11 cellular contexts compared by ENCODE assay signal in the genomic region with DNA sequence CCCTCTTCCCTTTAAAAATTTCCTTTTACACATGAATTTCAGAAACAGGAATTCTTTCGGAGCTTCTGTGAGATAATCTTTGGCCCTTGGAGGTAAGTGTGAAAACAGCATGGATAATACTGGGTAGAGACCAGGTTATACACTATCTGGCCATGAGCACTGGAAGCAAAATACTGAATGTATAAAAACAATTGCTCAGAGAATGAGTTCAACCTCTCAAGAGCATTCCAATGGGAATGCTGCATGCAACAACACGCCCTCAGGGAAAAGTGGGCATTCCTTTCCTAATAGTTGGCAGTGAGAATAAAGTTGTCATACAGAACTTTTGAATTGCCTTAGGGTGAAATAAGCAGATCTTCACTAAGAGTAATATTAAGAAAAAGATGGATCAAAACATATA.
DNase-seq lines count a peak whose midpoint lies in the region; ATAC-seq and TF ChIP-seq lines count a peak whose summit lies in the region.
"Had no signal": no experiment of that assay in that cellular context is flagged by ENCODE, and none has a peak within 500 bp of the region (broad histone marks: within the 10 kb centered on the region; RNA-seq: fewer than 3 reads in every experiment).

No MANE protein-coding gene starts in this region.

- H3K36me3 ChIP-seq in left lung: no peaks in the 10 kb centered on the region
- H3K36me3 ChIP-seq: ovary had no signal

- no peak overlapping the region for H3K27ac ChIP-seq in left lung
- H3K27ac ChIP-seq: ovary had no signal

- ATAC-seq in left lung: peak; percentile 12
- no peak for ATAC-seq in HG02763 (IDR thresholded peaks at IDR 0.05; ENCODE audit: unreplicated experiment)
- no peak for ATAC-seq in HG03045 (IDR thresholded peaks at IDR 0.05; ENCODE audit: unreplicated experiment)

- POLR2A ChIA-PET in HEK293T (lab: Yijun Ruan, JAX): no interaction called here

- TF ChIP-seq CTCF in left lung (IDR thresholded peaks at IDR 0.05): no peak

- DNase-seq in AG08396 (ENCODE audit: low spot score) (peak; percentile 46), HT1080 (ENCODE audit: low read depth) (peak; percentile 77), amniotic epithelial cell (ENCODE audit: low read depth) (peak; percentile 77), left lung (no peak), HEK293T (ENCODE audit: extremely low spot score) (no peak), anterior cingulate cortex (lab: John Stamatoyannopoulos, UW) (no peak)
- DNase-seq: NCI-H1436 had no signal

- no peaks in the 10 kb centered on the region for H3K27me3 ChIP-seq in left lung
- H3K27me3 ChIP-seq: ovary had no signal

- no peak overlapping the region for H3K4me3 ChIP-seq in left lung
- H3K4me3 ChIP-seq: coronary artery, ovary had no signal

- peaks cover 0 to 30% of the 10 kb centered on the region in 2 donors for H3K4me1 ChIP-seq in left lung

- CTCF ChIA-PET in HEK293T (lab: Yijun Ruan, JAX): no interaction called here

- intact Hi-C loops in left lung (cut with DNase I): no loop called here

- no peaks in the 10 kb centered on the region for H3K9me3 ChIP-seq in left lung
- H3K9me3 ChIP-seq: ovary had no signal

TF ChIP-seq in HEK293T, 16 proteins besides CTCF, POLR2A, EP300 and RAD21:
- TF ChIP-seq NFRKB (IDR thresholded peaks at IDR 0.05): no peak
- TF ChIP-seq SUZ12 (IDR thresholded peaks at IDR 0.05): no peak
- TF ChIP-seq ZNF384 (IDR thresholded peaks at IDR 0.05): no peak
- no peak for TF ChIP-seq TARDBP (IDR thresholded peaks at IDR 0.05)
- TF ChIP-seq HDGF (IDR thresholded peaks at IDR 0.05; ENCODE audit: borderline replicate concordance): no peak
- TF ChIP-seq ELF4 (IDR thresholded peaks at IDR 0.05): no peak
- TF ChIP-seq, protein P1, sequence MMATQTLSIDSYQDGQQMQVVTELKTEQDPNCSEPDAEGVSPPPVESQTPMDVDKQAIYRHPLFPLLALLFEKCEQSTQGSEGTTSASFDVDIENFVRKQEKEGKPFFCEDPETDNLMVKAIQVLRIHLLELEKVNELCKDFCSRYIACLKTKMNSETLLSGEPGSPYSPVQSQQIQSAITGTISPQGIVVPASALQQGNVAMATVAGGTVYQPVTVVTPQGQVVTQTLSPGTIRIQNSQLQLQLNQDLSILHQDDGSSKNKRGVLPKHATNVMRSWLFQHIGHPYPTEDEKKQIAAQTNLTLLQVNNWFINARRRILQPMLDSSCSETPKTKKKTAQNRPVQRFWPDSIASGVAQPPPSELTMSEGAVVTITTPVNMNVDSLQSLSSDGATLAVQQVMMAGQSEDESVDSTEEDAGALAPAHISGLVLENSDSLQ (IDR thresholded peaks at IDR 0.05): no peak
- no peak for TF ChIP-seq FOXA1 (IDR thresholded peaks at IDR 0.05)
- TF ChIP-seq ARNT (IDR thresholded peaks at IDR 0.05): no peak
- no peak for TF ChIP-seq L3MBTL2 (conservative IDR thresholded peaks at IDR 0.05)
- no peak for TF ChIP-seq FOXM1 (IDR thresholded peaks at IDR 0.05; ENCODE audit: borderline replicate concordance)
- TF ChIP-seq LEF1 (IDR thresholded peaks at IDR 0.05; ENCODE audit: borderline replicate concordance): no peak
- no peak for TF ChIP-seq CTBP1 (IDR thresholded peaks at IDR 0.05; ENCODE audit: borderline replicate concordance)

Comparison
In these comparisons a context has a peak if more than half of its experiments do, and no peak if none do; other contexts are left out.
1. DNase-seq: peak in AG08396 (single experiment), HT1080 (single experiment) and amniotic epithelial cell (single experiment); none in left lung (0 of 2), HEK293T (single experiment) and anterior cingulate cortex (0 of 58).